3 cellular contexts compared by ENCODE assay signal in genomic region chr14:22537436-22538310, GRCh38.
TF ChIP-seq lines count a peak whose summit lies in the region.

No MANE protein-coding gene starts in this region.

TF ChIP-seq in SK-N-SH, 30 proteins besides CTCF, POLR2A, EP300 and RAD21:
- TF ChIP-seq TEAD4 (IDR thresholded peaks at IDR 0.05; ENCODE audit: borderline replicate concordance, insufficient read depth) (no peak), SMC3 (IDR thresholded peaks at IDR 0.05; ENCODE audit: low read depth, low read length) (no peak), RXRA (IDR thresholded peaks at IDR 0.05; ENCODE audit: borderline replicate concordance, low read depth) (no peak), MXI1 (IDR thresholded peaks at IDR 0.05; ENCODE audit: low read depth, low read length) (no peak), GATA2 (CRISPR knock-in tag; IDR thresholded peaks at IDR 0.05) (no peak), FOSL2 (IDR thresholded peaks at IDR 0.05; ENCODE audit: borderline replicate concordance, low read depth) (no peak), TCF12 (IDR thresholded peaks at IDR 0.05) (no peak), NRF1 (IDR thresholded peaks at IDR 0.05; ENCODE audit: low read depth, low read length) (no peak), RFX5 (IDR thresholded peaks at IDR 0.05; ENCODE audit: low read length) (no peak), PBX3 (IDR thresholded peaks at IDR 0.05) (no peak)

TF ChIP-seq in SK-N-SH treated with all-trans-retinoic acid at 6 μM for 48 hours, 23 proteins besides CTCF, POLR2A, EP300 and RAD21:
- TF ChIP-seq ZFP30 (CRISPR knock-in tag; IDR thresholded peaks at IDR 0.05), result no peak
- no peak for TF ChIP-seq GLIS3 (CRISPR knock-in tag; IDR thresholded peaks at IDR 0.05)
- TF ChIP-seq PPARA (CRISPR knock-in tag; IDR thresholded peaks at IDR 0.05; ENCODE audit: borderline replicate concordance), result no peak
- no peak for TF ChIP-seq CREB5 (CRISPR knock-in tag; IDR thresholded peaks at IDR 0.05; ENCODE audit: low read depth)
- TF ChIP-seq ZNF8 (CRISPR knock-in tag; IDR thresholded peaks at IDR 0.05), result no peak
- TF ChIP-seq RARB (CRISPR knock-in tag; IDR thresholded peaks at IDR 0.05), result no peak
- no peak for TF ChIP-seq BACH2 (CRISPR knock-in tag; IDR thresholded peaks at IDR 0.05; ENCODE audit: borderline replicate concordance)
- no peak for TF ChIP-seq ZNF70 (CRISPR knock-in tag; IDR thresholded peaks at IDR 0.05)
- no peak for TF ChIP-seq ARNTL (CRISPR knock-in tag; IDR thresholded peaks at IDR 0.05; ENCODE audit: borderline replicate concordance, low read depth)
- no peak for TF ChIP-seq ZFP3 (CRISPR knock-in tag; IDR thresholded peaks at IDR 0.05)
TF ChIP-seq in SK-N-SH treated with all-trans-retinoic acid at 6 μM for 48 hours: peak in this region for 0.

TF ChIP-seq in H1, 55 proteins besides CTCF, POLR2A, EP300 and RAD21:
- TF ChIP-seq CEBPB (IDR thresholded peaks at IDR 0.05; ENCODE audit: low read depth, low read length) (no peak), E2F6 (IDR thresholded peaks at IDR 0.05) (no peak), SP2 (IDR thresholded peaks at IDR 0.05; ENCODE audit: low read length) (no peak), ATF3 (IDR thresholded peaks at IDR 0.05; ENCODE audit: insufficient read depth, low read depth, low read length) (no peak), CHD2 (IDR thresholded peaks at IDR 0.05; ENCODE audit: low read length) (no peak), NRF1 (IDR thresholded peaks at IDR 0.05; ENCODE audit: low read depth, low read length) (no peak), GTF2F1 (IDR thresholded peaks at IDR 0.05; ENCODE audit: borderline replicate concordance, low read depth, low read length) (no peak), CREB1 (IDR thresholded peaks at IDR 0.05) (no peak), KDM4A (IDR thresholded peaks at IDR 0.05; ENCODE audit: low read depth, low read length, severe bottlenecking) (no peak), ZNF274 (IDR thresholded peaks at IDR 0.05; ENCODE audit: borderline replicate concordance, extremely low read depth, low read length) (no peak), BRCA1 (IDR thresholded peaks at IDR 0.05; ENCODE audit: low read depth, low read length) (no peak), ATF2 (IDR thresholded peaks at IDR 0.05; ENCODE audit: low read length) (no peak), PHF8 (conservative IDR thresholded peaks at IDR 0.05; ENCODE audit: low read depth, low read length) (no peak), POLR2AphosphoS5 (IDR thresholded peaks at IDR 0.05; ENCODE audit: low read depth, low read length) (no peak), SAP30 (IDR thresholded peaks at IDR 0.05; ENCODE audit: insufficient read depth, insufficient replicate concordance, low read length) (no peak), TEAD4 (IDR thresholded peaks at IDR 0.05; ENCODE audit: low read depth, low read length) (no peak)
